Comparison of ENCODE assay signal across 8 cellular contexts in the genomic region with DNA sequence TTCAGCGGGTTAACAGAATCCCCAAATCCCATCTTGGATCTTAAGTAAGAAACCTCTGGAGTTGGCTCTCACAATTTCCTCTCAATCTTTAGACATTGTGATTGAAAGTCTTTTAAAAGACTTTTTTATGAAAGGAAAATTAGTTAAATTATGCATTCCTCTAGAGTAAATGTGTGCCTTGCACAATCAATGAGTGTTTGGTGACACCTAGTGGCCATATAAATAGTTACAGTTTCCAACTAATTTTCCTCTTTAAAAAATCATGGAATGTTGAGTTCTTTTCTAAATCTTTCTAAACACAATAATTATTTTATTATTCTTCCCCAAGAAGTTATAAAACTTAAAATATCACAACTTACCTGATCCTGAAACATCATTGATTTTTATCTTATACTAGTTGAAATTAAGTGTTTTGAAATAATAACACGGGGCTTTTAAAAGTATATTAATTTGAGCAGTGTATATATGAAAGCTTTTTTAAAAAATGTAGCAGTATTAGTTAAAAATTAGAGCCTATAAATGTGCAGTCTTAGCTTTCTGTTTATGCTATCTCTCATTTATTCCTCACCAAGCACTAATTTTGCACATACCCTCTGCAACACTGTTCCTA.
A peak's percentile ranks its signal among the peaks of the same experiment; 100 is the strongest.
DNase-seq lines count a peak whose midpoint lies in the region; ATAC-seq, FAIRE-seq and TF ChIP-seq lines count a peak whose summit lies in the region.

No MANE protein-coding gene starts in this region.

- intact Hi-C loops in posterior vena cava (cut with DNase I): loop anchor here in 1 of 2 donors (10.0 kb wide), 2 partner anchors 166 to 1206 kb away; a partner anchor contains a TSS

- no peak overlapping the region for H3K9ac ChIP-seq in DND-41 (ENCODE audit: low read depth, low read length)

- no peaks in the 10 kb centered on the region for H4K20me1 ChIP-seq in DND-41 (ENCODE audit: insufficient read depth, low read length)

- no peak overlapping the region for H3K4me3 ChIP-seq in DND-41 (ENCODE audit: low read depth in 1 of 2, low read length in 2 of 2)

- H3K36me3 ChIP-seq in DND-41 (ENCODE audit: insufficient read depth, low read length): no peaks in the 10 kb centered on the region

- H3K27me3 ChIP-seq in DND-41 (ENCODE audit: insufficient read depth, low read length, poor library complexity): no peaks in the 10 kb centered on the region

- no peak overlapping the region for H3K27ac ChIP-seq in DND-41 (ENCODE audit: low read length)

- peak; percentile 66; the same call in 2 of the 3 replicates for ATAC-seq in DND-41 (ENCODE audit: insufficient read depth, low read depth)

- no peaks in the 10 kb centered on the region for H3K79me2 ChIP-seq in DND-41 (ENCODE audit: insufficient read depth, low read length)

- no peak overlapping the region for H2AFZ ChIP-seq in DND-41 (ENCODE audit: low read depth, low read length)

- no peaks in the 10 kb centered on the region for H3K4me1 ChIP-seq in DND-41 (ENCODE audit: insufficient read depth, low read length)

- FAIRE-seq in urothelium cell line (lab: Jason Lieb, UNC): no peak

- TF ChIP-seq CTCF in DND-41 (IDR thresholded peaks at IDR 0.05; ENCODE audit: borderline replicate concordance, extremely low read depth, low read length, poor library complexity, severe bottlenecking): peak; percentile 76

- H3K4me2 ChIP-seq in DND-41 (ENCODE audit: insufficient read depth, low read length): no peak overlapping the region

- no peaks in the 10 kb centered on the region for H3K9me3 ChIP-seq in DND-41 (ENCODE audit: insufficient read depth, low read length, severe bottlenecking)

- DNase-seq in DND-41 (no peak), HS-5 (ENCODE audit: low read depth) (peak; percentile 9), SW480 (ENCODE audit: low spot score) (peak; percentile 11), glomerular visceral epithelial cell (ENCODE audit: extremely low spot score) (peak; percentile 29), urothelium cell line (ENCODE audit: low spot score) (peak; percentile 23), posterior vena cava (ENCODE audit: low spot score) (no peak), MV-4-11 (lab: John Stamatoyannopoulos, UW) (no peak), OCI-M2 (lab: John Stamatoyannopoulos, UW; ENCODE audit: unreplicated experiment) (no peak)

Comparison
In these comparisons a context has a peak if more than half of its experiments do, and no peak if none do; other contexts are left out.
1. DNase-seq: peak in HS-5 (single experiment), SW480 (single experiment), glomerular visceral epithelial cell (single experiment) and urothelium cell line (single experiment); none in DND-41 (single experiment), posterior vena cava (single experiment), MV-4-11 (single experiment) and OCI-M2 (single experiment).